ENCODE assay signal across 8 cellular contexts in genomic region chrX:69222103-69223090, GRCh38. TPM values are rescaled to one million over a fixed set of nuclear protein-coding genes. Genes with fewer than 3 reads are reported as not detected.
A peak's percentile ranks its signal among the peaks of the same experiment; 100 is the strongest.
DNase-seq lines count a peak whose midpoint lies in the region; ATAC-seq and TF ChIP-seq lines count a peak whose summit lies in the region.

No MANE protein-coding gene starts in this region.

- H3K27ac ChIP-seq in SJCRH30, result no peak overlapping the region
- no peak overlapping the region for H3K27ac ChIP-seq in parathyroid adenoma
- no peak overlapping the region for H3K27ac ChIP-seq in upper lobe of left lung

- no peaks in the 10 kb centered on the region for H3K27me3 ChIP-seq in SJCRH30
- no peaks in the 10 kb centered on the region for H3K27me3 ChIP-seq in parathyroid adenoma (ENCODE audit: control insufficient read depth, insufficient read depth, low read length)
- H3K27me3 ChIP-seq in upper lobe of left lung, result peaks cover 0 to 7% (median 0%) of the 10 kb centered on the region in 4 donors

- no peaks in the 10 kb centered on the region for H3K27me3 Mint-ChIP-seq in glutamatergic neuron (ENCODE audit: unreplicated experiment)

- no peak overlapping the region for H3K4me3 Mint-ChIP-seq in glutamatergic neuron (ENCODE audit: unreplicated experiment)

- H3K9ac ChIP-seq in parathyroid adenoma, result no peak overlapping the region

- no peak overlapping the region for H3K27ac Mint-ChIP-seq in glutamatergic neuron (ENCODE audit: unreplicated experiment)

- H3K4me1 ChIP-seq in SJCRH30, result no peaks in the 10 kb centered on the region
- H3K4me1 ChIP-seq in parathyroid adenoma, result no peaks in the 10 kb centered on the region
- H3K4me1 ChIP-seq in upper lobe of left lung, result peaks cover 0 to 6% (median 4%) of the 10 kb centered on the region in 4 donors

- H2AFZ ChIP-seq in parathyroid adenoma, result no peak overlapping the region

- TF ChIP-seq EP300 in upper lobe of left lung (IDR thresholded peaks at IDR 0.05), result no peak

- H3K79me2 ChIP-seq in parathyroid adenoma, result no peaks in the 10 kb centered on the region

- no peaks in the 10 kb centered on the region for H3K9me3 Mint-ChIP-seq in glutamatergic neuron (ENCODE audit: unreplicated experiment)

- no peak overlapping the region for H3K4me3 ChIP-seq in SJCRH30
- no peak overlapping the region for H3K4me3 ChIP-seq in parathyroid adenoma (ENCODE audit: low read depth, low read length)
- no peak overlapping the region for H3K4me3 ChIP-seq in upper lobe of left lung

- DNase-seq in activated gamma-delta T cell treated with Interleukin-2 at 50 U/mL for 16 hours (peak; percentile 68), activated gamma-delta T cell (lab: John Stamatoyannopoulos, UW) (no peak), KG1 (lab: John Stamatoyannopoulos, UW) (peak; percentile 15), SJCRH30 (peak; percentile 65 to 85), glutamatergic neuron (peak; percentile 79), upper lobe of left lung (peak in 1 of 2 donors; percentile 50)
- DNase-seq in activated naive CD4-positive, alpha-beta T cell treated with Interleukin-2 at 50 U/mL for 16 hours, result peak; percentile 71

- TF ChIP-seq CTCF in glutamatergic neuron (IDR thresholded peaks at IDR 0.05; ENCODE audit: partially characterized antibody, unreplicated experiment) (peak; percentile 79), parathyroid adenoma (IDR thresholded peaks at IDR 0.05) (peak; percentile 79), upper lobe of left lung (IDR thresholded peaks at IDR 0.05) (peak; percentile 55 to 82 (median 66))

- peak in 1 of 2 donors; percentile 79 for ATAC-seq in upper lobe of left lung (ENCODE audit: low FRiP score in 2 of 2)

- TF ChIP-seq POLR2A in upper lobe of left lung (IDR thresholded peaks at IDR 0.05), result no peak

- no peaks in the 10 kb centered on the region for H3K4me1 Mint-ChIP-seq in glutamatergic neuron (ENCODE audit: low read depth, unreplicated experiment)

- no peaks in the 10 kb centered on the region for H3K9me3 ChIP-seq in SJCRH30 (replicated peaks)
- H3K9me3 ChIP-seq in parathyroid adenoma (ENCODE audit: control insufficient read depth, low read length), result no peaks in the 10 kb centered on the region
- H3K9me3 ChIP-seq in upper lobe of left lung, result no peaks in the 10 kb centered on the region

- H3K4me2 ChIP-seq in parathyroid adenoma (ENCODE audit: low read length), result no peak overlapping the region

- no peaks in the 10 kb centered on the region for H3K36me3 Mint-ChIP-seq in glutamatergic neuron (ENCODE audit: unreplicated experiment)

- no peaks in the 10 kb centered on the region for H3K36me3 ChIP-seq in SJCRH30
- no peaks in the 10 kb centered on the region for H3K36me3 ChIP-seq in parathyroid adenoma (ENCODE audit: control insufficient read depth, insufficient read depth, low read length)
- H3K36me3 ChIP-seq in upper lobe of left lung, result no peaks in the 10 kb centered on the region

- WGBS in upper lobe of left lung, 2 donors, result 4 to 26% methylated on average over 4 to 11 of the region's 12 CpGs

RNA-seq across cellular contexts. Expression of gene PJA1, which starts 57.1 kb away (rescaled TPM):
- total RNA-seq in SJCRH30 (2014; rRNA removed; shearing (Covaris generic)), result 43.6 and 49.3 TPM in 2 replicates
- total RNA-seq in glutamatergic neuron (ENCODE audit: unreplicated experiment) (54.9 TPM), upper lobe of left lung (10 to 100 TPM; 13.8 to 25.9 (median 14.8) TPM)
